In the genomic region with DNA sequence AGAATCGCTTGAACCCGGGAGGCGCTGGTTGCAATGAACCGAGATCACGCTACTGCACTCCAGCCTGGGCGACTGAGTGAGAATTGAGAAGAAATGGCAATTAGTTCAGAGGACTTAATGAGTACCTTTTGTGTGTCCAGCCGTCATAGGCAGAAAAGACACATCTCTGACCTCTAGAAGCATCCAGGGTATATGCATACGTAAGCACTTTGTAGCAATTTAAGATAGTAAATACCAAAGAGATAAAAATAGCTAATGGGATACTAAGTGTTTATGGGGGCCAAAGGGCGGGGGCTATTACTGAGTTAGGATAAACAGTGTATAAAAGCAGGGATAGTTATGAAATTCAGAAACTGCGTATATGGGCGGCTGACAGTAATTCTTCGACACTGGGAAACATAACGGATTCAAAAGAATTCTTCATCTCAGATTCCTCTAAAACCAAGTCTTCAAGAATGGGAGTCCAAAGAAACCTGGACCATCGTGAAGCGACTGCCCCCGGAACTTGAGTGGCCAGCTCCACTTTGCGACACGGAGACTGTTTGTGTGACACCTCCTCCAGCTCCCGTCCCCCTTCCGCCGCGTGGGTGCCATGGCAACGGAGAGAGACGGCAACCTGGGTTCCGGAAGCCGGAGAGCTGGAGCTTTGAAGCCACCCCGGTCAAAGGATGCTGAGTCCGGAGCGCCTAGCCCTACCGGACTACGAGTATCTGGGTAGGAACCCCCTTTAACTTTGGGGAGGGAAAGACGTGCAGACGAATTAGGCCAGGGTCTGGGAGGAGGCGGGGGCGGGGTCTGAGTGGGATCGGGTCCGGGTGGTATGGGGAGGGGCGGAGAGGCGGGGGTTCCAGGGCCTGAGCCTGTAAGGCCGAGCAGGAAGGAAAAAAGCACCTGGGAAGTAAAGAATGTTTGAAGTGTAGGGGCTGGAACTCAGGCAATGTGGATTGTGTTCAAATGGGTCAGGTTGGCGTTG, we compare ENCODE assay signal across 1 cellular context.
TF ChIP-seq lines count a peak whose summit lies in the region.

A gene with protein sequence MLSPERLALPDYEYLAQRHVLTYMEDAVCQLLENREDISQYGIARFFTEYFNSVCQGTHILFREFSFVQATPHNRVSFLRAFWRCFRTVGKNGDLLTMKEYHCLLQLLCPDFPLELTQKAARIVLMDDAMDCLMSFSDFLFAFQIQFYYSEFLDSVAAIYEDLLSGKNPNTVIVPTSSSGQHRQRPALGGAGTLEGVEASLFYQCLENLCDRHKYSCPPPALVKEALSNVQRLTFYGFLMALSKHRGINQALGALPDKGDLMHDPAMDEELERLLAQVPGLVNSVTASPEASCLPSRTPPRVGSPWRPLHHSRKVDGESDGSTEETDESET (plus strand): TSS at position 624 of the 973 bp plus-strand sequence. CDS start 45 bp downstream, at position 669.

TF ChIP-seq in HepG2, 621 proteins besides CTCF, POLR2A, EP300 and RAD21 (continued from another document and continues in another):
- TF ChIP-seq, protein P1, sequence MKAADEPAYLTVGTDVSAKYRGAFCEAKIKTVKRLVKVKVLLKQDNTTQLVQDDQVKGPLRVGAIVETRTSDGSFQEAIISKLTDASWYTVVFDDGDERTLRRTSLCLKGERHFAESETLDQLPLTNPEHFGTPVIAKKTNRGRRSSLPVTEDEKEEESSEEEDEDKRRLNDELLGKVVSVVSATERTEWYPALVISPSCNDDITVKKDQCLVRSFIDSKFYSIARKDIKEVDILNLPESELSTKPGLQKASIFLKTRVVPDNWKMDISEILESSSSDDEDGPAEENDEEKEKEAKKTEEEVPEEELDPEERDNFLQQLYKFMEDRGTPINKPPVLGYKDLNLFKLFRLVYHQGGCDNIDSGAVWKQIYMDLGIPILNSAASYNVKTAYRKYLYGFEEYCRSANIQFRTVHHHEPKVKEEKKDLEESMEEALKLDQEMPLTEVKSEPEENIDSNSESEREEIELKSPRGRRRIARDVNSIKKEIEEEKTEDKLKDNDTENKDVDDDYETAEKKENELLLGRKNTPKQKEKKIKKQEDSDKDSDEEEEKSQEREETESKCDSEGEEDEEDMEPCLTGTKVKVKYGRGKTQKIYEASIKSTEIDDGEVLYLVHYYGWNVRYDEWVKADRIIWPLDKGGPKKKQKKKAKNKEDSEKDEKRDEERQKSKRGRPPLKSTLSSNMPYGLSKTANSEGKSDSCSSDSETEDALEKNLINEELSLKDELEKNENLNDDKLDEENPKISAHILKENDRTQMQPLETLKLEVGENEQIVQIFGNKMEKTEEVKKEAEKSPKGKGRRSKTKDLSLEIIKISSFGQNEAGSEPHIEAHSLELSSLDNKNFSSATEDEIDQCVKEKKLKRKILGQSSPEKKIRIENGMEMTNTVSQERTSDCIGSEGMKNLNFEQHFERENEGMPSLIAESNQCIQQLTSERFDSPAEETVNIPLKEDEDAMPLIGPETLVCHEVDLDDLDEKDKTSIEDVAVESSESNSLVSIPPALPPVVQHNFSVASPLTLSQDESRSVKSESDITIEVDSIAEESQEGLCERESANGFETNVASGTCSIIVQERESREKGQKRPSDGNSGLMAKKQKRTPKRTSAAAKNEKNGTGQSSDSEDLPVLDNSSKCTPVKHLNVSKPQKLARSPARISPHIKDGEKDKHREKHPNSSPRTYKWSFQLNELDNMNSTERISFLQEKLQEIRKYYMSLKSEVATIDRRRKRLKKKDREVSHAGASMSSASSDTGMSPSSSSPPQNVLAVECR (CRISPR knock-in tag; IDR thresholded peaks at IDR 0.05; ENCODE audit: borderline replicate concordance): peak; percentile 89; the same call in 1 of the 2 replicates
- TF ChIP-seq ZNF296 (CRISPR knock-in tag; conservative IDR thresholded peaks at IDR 0.05) (no peak), SSRP1 (CRISPR knock-in tag; IDR thresholded peaks at IDR 0.05) (no peak), ISX (CRISPR knock-in tag; conservative IDR thresholded peaks at IDR 0.05) (no peak), ZNF543 (CRISPR knock-in tag; IDR thresholded peaks at IDR 0.05) (peak; percentile 57; the same call in 1 of the 2 replicates), MXD4 (CRISPR knock-in tag; IDR thresholded peaks at IDR 0.05) (0 out of 2 replicates have a peak, but pooled peaks have one; percentile 22), ZBTB8A (CRISPR knock-in tag; IDR thresholded peaks at IDR 0.05; ENCODE audit: borderline replicate concordance, low read depth) (no peak), THAP11 (CRISPR knock-in tag; IDR thresholded peaks at IDR 0.05) (peak; percentile 92), ZNF256 (CRISPR knock-in tag; conservative IDR thresholded peaks at IDR 0.05) (no peak), NCOA2 (CRISPR knock-in tag; IDR thresholded peaks at IDR 0.05) (peak; percentile 41; the same call in 1 of the 2 replicates), KDM1A (CRISPR knock-in tag; IDR thresholded peaks at IDR 0.05) (peak; percentile 56; the same call in 1 of the 2 replicates), ZMYM4 (CRISPR knock-in tag; IDR thresholded peaks at IDR 0.05) (peak; percentile 96), FOXA1 (IDR thresholded peaks at IDR 0.05) (no peak), FOXA1 (CRISPR knock-in tag; IDR thresholded peaks at IDR 0.05) (peak; percentile 53), SMYD3 (CRISPR knock-in tag; IDR thresholded peaks at IDR 0.05) (0 out of 2 replicates have a peak, but pooled peaks have one; percentile 54), NFE2L2 (IDR thresholded peaks at IDR 0.05; ENCODE audit: low read length) (no peak), AKAP8 (CRISPR knock-in tag; IDR thresholded peaks at IDR 0.05) (0 out of 2 replicates have a peak, but pooled peaks have one; percentile 75), MAZ (IDR thresholded peaks at IDR 0.05; ENCODE audit: borderline replicate concordance, low read depth, low read length) (peak; percentile 67), MAZ (CRISPR knock-in tag; IDR thresholded peaks at IDR 0.05; ENCODE audit: low read depth) (peak; percentile 70), PAF1 (CRISPR knock-in tag; IDR thresholded peaks at IDR 0.05) (no peak), KAT8 (CRISPR knock-in tag; IDR thresholded peaks at IDR 0.05) (peak; percentile 95), ZNF768 (CRISPR knock-in tag; IDR thresholded peaks at IDR 0.05) (peak; percentile 65; the same call in 1 of the 2 replicates), ZNF724P (CRISPR knock-in tag; IDR thresholded peaks at IDR 0.05; ENCODE audit: borderline replicate concordance) (no peak), RXRA (CRISPR knock-in tag; IDR thresholded peaks at IDR 0.05) (0 out of 2 replicates have a peak, but pooled peaks have one; percentile 44), ATM (IDR thresholded peaks at IDR 0.05; ENCODE audit: borderline replicate concordance) (no peak)
- TF ChIP-seq, protein P2, sequence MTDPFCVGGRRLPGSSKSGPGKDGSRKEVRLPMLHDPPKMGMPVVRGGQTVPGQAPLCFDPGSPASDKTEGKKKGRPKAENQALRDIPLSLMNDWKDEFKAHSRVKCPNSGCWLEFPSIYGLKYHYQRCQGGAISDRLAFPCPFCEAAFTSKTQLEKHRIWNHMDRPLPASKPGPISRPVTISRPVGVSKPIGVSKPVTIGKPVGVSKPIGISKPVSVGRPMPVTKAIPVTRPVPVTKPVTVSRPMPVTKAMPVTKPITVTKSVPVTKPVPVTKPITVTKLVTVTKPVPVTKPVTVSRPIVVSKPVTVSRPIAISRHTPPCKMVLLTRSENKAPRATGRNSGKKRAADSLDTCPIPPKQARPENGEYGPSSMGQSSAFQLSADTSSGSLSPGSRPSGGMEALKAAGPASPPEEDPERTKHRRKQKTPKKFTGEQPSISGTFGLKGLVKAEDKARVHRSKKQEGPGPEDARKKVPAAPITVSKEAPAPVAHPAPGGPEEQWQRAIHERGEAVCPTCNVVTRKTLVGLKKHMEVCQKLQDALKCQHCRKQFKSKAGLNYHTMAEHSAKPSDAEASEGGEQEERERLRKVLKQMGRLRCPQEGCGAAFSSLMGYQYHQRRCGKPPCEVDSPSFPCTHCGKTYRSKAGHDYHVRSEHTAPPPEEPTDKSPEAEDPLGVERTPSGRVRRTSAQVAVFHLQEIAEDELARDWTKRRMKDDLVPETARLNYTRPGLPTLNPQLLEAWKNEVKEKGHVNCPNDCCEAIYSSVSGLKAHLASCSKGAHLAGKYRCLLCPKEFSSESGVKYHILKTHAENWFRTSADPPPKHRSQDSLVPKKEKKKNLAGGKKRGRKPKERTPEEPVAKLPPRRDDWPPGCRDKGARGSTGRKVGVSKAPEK (CRISPR knock-in tag; IDR thresholded peaks at IDR 0.05; ENCODE audit: borderline replicate concordance): no peak
- TF ChIP-seq, protein P3, sequence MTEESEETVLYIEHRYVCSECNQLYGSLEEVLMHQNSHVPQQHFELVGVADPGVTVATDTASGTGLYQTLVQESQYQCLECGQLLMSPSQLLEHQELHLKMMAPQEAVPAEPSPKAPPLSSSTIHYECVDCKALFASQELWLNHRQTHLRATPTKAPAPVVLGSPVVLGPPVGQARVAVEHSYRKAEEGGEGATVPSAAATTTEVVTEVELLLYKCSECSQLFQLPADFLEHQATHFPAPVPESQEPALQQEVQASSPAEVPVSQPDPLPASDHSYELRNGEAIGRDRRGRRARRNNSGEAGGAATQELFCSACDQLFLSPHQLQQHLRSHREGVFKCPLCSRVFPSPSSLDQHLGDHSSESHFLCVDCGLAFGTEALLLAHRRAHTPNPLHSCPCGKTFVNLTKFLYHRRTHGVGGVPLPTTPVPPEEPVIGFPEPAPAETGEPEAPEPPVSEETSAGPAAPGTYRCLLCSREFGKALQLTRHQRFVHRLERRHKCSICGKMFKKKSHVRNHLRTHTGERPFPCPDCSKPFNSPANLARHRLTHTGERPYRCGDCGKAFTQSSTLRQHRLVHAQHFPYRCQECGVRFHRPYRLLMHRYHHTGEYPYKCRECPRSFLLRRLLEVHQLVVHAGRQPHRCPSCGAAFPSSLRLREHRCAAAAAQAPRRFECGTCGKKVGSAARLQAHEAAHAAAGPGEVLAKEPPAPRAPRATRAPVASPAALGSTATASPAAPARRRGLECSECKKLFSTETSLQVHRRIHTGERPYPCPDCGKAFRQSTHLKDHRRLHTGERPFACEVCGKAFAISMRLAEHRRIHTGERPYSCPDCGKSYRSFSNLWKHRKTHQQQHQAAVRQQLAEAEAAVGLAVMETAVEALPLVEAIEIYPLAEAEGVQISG (CRISPR knock-in tag; IDR thresholded peaks at IDR 0.05): peak; percentile 88
- TF ChIP-seq, protein P4, sequence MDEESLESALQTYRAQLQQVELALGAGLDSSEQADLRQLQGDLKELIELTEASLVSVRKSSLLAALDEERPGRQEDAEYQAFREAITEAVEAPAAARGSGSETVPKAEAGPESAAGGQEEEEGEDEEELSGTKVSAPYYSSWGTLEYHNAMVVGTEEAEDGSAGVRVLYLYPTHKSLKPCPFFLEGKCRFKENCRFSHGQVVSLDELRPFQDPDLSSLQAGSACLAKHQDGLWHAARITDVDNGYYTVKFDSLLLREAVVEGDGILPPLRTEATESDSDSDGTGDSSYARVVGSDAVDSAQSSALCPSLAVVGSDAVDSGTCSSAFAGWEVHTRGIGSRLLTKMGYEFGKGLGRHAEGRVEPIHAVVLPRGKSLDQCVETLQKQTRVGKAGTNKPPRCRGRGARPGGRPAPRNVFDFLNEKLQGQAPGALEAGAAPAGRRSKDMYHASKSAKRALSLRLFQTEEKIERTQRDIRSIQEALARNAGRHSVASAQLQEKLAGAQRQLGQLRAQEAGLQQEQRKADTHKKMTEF (CRISPR knock-in tag; IDR thresholded peaks at IDR 0.05): peak; percentile 87
- TF ChIP-seq, protein P5, sequence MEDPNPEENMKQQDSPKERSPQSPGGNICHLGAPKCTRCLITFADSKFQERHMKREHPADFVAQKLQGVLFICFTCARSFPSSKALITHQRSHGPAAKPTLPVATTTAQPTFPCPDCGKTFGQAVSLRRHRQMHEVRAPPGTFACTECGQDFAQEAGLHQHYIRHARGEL (CRISPR knock-in tag; IDR thresholded peaks at IDR 0.05): no peak
- TF ChIP-seq, protein P6, sequence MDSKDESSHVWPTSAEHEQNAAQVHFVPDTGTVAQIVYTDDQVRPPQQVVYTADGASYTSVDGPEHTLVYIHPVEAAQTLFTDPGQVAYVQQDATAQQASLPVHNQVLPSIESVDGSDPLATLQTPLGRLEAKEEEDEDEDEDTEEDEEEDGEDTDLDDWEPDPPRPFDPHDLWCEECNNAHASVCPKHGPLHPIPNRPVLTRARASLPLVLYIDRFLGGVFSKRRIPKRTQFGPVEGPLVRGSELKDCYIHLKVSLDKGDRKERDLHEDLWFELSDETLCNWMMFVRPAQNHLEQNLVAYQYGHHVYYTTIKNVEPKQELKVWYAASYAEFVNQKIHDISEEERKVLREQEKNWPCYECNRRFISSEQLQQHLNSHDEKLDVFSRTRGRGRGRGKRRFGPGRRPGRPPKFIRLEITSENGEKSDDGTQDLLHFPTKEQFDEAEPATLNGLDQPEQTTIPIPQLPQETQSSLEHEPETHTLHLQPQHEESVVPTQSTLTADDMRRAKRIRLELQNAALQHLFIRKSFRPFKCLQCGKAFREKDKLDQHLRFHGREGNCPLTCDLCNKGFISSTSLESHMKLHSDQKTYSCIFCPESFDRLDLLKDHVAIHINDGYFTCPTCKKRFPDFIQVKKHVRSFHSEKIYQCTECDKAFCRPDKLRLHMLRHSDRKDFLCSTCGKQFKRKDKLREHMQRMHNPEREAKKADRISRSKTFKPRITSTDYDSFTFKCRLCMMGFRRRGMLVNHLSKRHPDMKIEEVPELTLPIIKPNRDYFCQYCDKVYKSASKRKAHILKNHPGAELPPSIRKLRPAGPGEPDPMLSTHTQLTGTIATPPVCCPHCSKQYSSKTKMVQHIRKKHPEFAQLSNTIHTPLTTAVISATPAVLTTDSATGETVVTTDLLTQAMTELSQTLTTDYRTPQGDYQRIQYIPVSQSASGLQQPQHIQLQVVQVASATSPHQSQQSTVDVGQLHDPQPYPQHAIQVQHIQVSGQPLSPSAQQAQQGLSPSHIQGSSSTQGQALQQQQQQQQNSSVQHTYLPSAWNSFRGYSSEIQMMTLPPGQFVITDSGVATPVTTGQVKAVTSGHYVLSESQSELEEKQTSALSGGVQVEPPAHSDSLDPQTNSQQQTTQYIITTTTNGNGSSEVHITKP (CRISPR knock-in tag; IDR thresholded peaks at IDR 0.05; ENCODE audit: low read depth): 0 out of 2 replicates have a peak, but pooled peaks have one; percentile 26
